Comparison of ENCODE assay signal across 8 cellular contexts in the genomic region with DNA sequence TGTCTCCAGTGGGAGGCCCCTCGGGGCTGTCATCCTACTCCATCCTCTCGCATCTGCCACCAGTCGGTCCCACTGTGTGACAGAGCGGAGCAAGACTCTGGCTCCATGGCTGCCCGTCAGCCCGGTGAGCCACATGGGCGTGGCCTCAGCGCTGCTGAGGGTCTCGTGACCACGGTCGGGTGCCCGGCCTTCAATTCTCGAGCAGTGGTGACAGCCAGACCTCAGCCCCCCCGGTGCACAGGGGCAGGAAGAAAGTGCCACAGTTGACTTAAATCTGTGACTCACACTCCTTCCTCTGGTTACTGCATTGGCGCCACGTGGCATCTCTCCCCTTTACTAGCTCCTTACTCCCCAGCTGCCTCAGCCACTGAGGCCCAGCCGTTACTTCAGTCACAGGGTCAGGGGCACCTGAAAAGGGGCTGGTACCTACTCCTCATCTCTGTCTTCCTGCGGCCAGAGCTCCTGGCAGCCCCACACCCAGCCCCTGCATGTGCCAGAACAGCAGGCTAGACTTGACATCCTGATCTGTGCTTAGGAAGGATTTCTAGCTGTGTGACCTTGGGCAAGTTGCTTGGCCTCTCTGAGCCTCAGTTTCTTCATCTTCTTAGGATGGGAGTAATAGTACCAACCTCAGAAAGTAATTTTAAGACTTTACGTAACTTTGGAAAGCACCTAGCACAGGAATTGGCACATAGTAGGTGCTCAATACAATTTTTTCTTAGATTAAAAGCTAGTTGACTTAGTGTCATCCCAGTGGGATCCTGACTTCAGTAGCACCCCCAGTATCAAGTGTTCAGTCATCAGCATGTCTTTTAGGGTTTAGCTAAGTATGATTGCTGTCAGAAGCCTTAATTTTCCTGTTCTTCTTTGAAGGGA.
DNase-seq lines count a peak whose midpoint lies in the region; ATAC-seq and TF ChIP-seq lines count a peak whose summit lies in the region.

No MANE protein-coding gene starts in this region.

- H3K27ac Mint-ChIP-seq in CD4-positive, alpha-beta T cell: peak overlapping the region; percentile 64

- H3K4me3 Mint-ChIP-seq in CD4-positive, alpha-beta T cell: no peak overlapping the region

- TF ChIP-seq POLR2A in erythroblast (IDR thresholded peaks at IDR 0.05; ENCODE audit: low read length): no peak

- no TSS peak for BruUV-seq in OCI-LY7 (replicated peaks; lab: Mats Ljungman, UMichigan)

- no peak overlapping the region for H3K4me3 ChIP-seq in OCI-LY7 (ENCODE audit: low read depth, low read length, poor library complexity, severe bottlenecking)
- no peak overlapping the region for H3K4me3 ChIP-seq in foreskin fibroblast (ENCODE audit: low read depth in 1 of 2, low read length in 2 of 2)

- no peaks in the 10 kb centered on the region for H3K9me3 ChIP-seq in CD4-positive, alpha-beta T cell (ENCODE audit: control insufficient read depth, low read length)
- H3K9me3 ChIP-seq in OCI-LY7 (ENCODE audit: low read length): no peaks in the 10 kb centered on the region

- intact Hi-C loops in CD4-positive, alpha-beta T cell (cut with DNase I, micrococcal nuclease): no loop called here
- intact Hi-C loops in OCI-LY7 (cut with micrococcal nuclease; ENCODE audit: unreplicated experiment): no loop called here

- H3K4me1 Mint-ChIP-seq in CD4-positive, alpha-beta T cell (ENCODE audit: low read depth): no peaks in the 10 kb centered on the region

- no peaks in the 10 kb centered on the region for H3K9me3 Mint-ChIP-seq in CD4-positive, alpha-beta T cell

- peaks cover 98% of the 10 kb centered on the region for H3K36me3 Mint-ChIP-seq in CD4-positive, alpha-beta T cell (ENCODE audit: low read depth)

- no peaks in the 10 kb centered on the region for H4K20me1 ChIP-seq in OCI-LY7 (ENCODE audit: insufficient read depth, low read length)

- DNase-seq in CD4-positive, alpha-beta T cell: peak in 2 of 10 experiments; percentile 0 to 8
- DNase-seq in OCI-LY7 (ENCODE audit: low spot score): peak; percentile 67
- peak; percentile 12 to 15 for DNase-seq in foreskin fibroblast
- no peak for DNase-seq in NCI-H2029 (lab: John Stamatoyannopoulos, UW)
- DNase-seq in erythroblast (lab: John Stamatoyannopoulos, UW): no peak
- no peak for DNase-seq in activated effector memory CD4-positive, alpha-beta T cell treated with Interleukin-2 at 50 U/mL for 16 hours
- DNase-seq in GF-D8 (lab: John Stamatoyannopoulos, UW): no peak

- H3K27me3 Mint-ChIP-seq in CD4-positive, alpha-beta T cell: no peaks in the 10 kb centered on the region

- CTCF ChIA-PET in CD4-positive, alpha-beta T cell (lab: Charles Lee): no interaction called here
- CTCF ChIA-PET in OCI-LY7 (lab: Charles Lee; ENCODE audit: unreplicated experiment): no interaction called here

- H3K9me2 ChIP-seq in OCI-LY7 (ENCODE audit: insufficient read depth, low read length): no peaks in the 10 kb centered on the region

- TF ChIP-seq CTCF in CD4-positive, alpha-beta T cell (IDR thresholded peaks at IDR 0.05): no peak
- no peak for TF ChIP-seq CTCF in OCI-LY7 (conservative IDR thresholded peaks at IDR 0.05; ENCODE audit: low read length)
- no peak for TF ChIP-seq CTCF in foreskin fibroblast (IDR thresholded peaks at IDR 0.05; ENCODE audit: low read depth, low read length)

- POLR2A ChIA-PET in CD4-positive, alpha-beta T cell (lab: Charles Lee): no interaction called here
- POLR2A ChIA-PET in OCI-LY7 (lab: Charles Lee): interaction anchor here (1.2 kb wide), 1 partner anchor 22 kb away, joined by 3 read pairs; no protein-coding TSS in a partner anchor

- no peak for ATAC-seq in CD4-positive, alpha-beta T cell (ENCODE audit: poor library complexity)
- peak; percentile 58 for ATAC-seq in GM21381 (IDR thresholded peaks at IDR 0.05; ENCODE audit: unreplicated experiment)

- peak overlapping the region; percentile 38 for H3K4me2 ChIP-seq in OCI-LY7 (ENCODE audit: low read length)

- H3K27ac ChIP-seq in CD4-positive, alpha-beta T cell (ENCODE audit: low read depth, low read length): no peak overlapping the region
- H3K27ac ChIP-seq in OCI-LY7 (ENCODE audit: low read depth, low read length, poor library complexity, severe bottlenecking): peak overlapping the region; percentile 21

- no peaks in the 10 kb centered on the region for H3K79me2 ChIP-seq in OCI-LY7 (ENCODE audit: insufficient read depth, low read depth, low read length)

- peaks cover 56% of the 10 kb centered on the region for H3K36me3 ChIP-seq in OCI-LY7 (ENCODE audit: insufficient read depth, low read length)

- no peaks in the 10 kb centered on the region for H3K27me3 ChIP-seq in CD4-positive, alpha-beta T cell (ENCODE audit: control insufficient read depth, insufficient read depth, low read length)

- no peak overlapping the region for H2AFZ ChIP-seq in OCI-LY7 (ENCODE audit: low read length)

- H3K4me1 ChIP-seq in OCI-LY7 (ENCODE audit: insufficient read depth, low read length, poor library complexity, severe bottlenecking): peaks cover 42% of the 10 kb centered on the region

Comparison
In these comparisons a context has a peak if more than half of its experiments do, and no peak if none do; other contexts are left out.
1. DNase-seq: peak in OCI-LY7 (single experiment) and foreskin fibroblast (2 of 2); none in NCI-H2029 (single experiment), erythroblast (0 of 2), activated effector memory CD4-positive, alpha-beta T cell treated with Interleukin-2 at 50 U/mL for 16 hours (single experiment) and GF-D8 (single experiment).